1 cellular context compared by ENCODE assay signal in genomic region chr14:103708750-103709187, GRCh38.
TF ChIP-seq lines count a peak whose summit lies in the region.

No MANE protein-coding gene starts in this region.

TF ChIP-seq in WTC11, 78 proteins besides CTCF, POLR2A, EP300 and RAD21 (continued from another document):
- TF ChIP-seq USF1 (CRISPR knock-in tag; IDR thresholded peaks at IDR 0.05): no peak
- no peak for TF ChIP-seq MYBL2 (CRISPR knock-in tag; IDR thresholded peaks at IDR 0.05)
- no peak for TF ChIP-seq ELF4 (CRISPR knock-in tag; IDR thresholded peaks at IDR 0.05; ENCODE audit: low read depth)
- no peak for TF ChIP-seq FOXJ3 (CRISPR knock-in tag; IDR thresholded peaks at IDR 0.05; ENCODE audit: borderline replicate concordance)
- TF ChIP-seq ZNF317 (CRISPR knock-in tag; IDR thresholded peaks at IDR 0.05; ENCODE audit: borderline replicate concordance, low read depth): no peak
- TF ChIP-seq, protein P1, sequence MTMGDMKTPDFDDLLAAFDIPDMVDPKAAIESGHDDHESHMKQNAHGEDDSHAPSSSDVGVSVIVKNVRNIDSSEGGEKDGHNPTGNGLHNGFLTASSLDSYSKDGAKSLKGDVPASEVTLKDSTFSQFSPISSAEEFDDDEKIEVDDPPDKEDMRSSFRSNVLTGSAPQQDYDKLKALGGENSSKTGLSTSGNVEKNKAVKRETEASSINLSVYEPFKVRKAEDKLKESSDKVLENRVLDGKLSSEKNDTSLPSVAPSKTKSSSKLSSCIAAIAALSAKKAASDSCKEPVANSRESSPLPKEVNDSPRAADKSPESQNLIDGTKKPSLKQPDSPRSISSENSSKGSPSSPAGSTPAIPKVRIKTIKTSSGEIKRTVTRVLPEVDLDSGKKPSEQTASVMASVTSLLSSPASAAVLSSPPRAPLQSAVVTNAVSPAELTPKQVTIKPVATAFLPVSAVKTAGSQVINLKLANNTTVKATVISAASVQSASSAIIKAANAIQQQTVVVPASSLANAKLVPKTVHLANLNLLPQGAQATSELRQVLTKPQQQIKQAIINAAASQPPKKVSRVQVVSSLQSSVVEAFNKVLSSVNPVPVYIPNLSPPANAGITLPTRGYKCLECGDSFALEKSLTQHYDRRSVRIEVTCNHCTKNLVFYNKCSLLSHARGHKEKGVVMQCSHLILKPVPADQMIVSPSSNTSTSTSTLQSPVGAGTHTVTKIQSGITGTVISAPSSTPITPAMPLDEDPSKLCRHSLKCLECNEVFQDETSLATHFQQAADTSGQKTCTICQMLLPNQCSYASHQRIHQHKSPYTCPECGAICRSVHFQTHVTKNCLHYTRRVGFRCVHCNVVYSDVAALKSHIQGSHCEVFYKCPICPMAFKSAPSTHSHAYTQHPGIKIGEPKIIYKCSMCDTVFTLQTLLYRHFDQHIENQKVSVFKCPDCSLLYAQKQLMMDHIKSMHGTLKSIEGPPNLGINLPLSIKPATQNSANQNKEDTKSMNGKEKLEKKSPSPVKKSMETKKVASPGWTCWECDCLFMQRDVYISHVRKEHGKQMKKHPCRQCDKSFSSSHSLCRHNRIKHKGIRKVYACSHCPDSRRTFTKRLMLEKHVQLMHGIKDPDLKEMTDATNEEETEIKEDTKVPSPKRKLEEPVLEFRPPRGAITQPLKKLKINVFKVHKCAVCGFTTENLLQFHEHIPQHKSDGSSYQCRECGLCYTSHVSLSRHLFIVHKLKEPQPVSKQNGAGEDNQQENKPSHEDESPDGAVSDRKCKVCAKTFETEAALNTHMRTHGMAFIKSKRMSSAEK (CRISPR knock-in tag; IDR thresholded peaks at IDR 0.05; ENCODE audit: borderline replicate concordance): no peak
- no peak for TF ChIP-seq ZNF396 (CRISPR knock-in tag; IDR thresholded peaks at IDR 0.05; ENCODE audit: borderline replicate concordance)
TF ChIP-seq in WTC11: peak in this region for 0.
